1 cellular context compared by ENCODE assay signal in genomic region chr5:59133801-59134261, GRCh38.
TF ChIP-seq lines count a peak whose summit lies in the region.

No MANE protein-coding gene starts in this region.

TF ChIP-seq in IMR-90, 13 proteins besides CTCF, POLR2A, EP300 and RAD21 (continued from another document):
- TF ChIP-seq FOS (IDR thresholded peaks at IDR 0.05; ENCODE audit: low read depth, low read length), result peak; percentile 69; the same call in 1 of the 2 replicates
- TF ChIP-seq CHD1 (IDR thresholded peaks at IDR 0.05; ENCODE audit: low read depth, low read length), result no peak
- peak; percentile 40 for TF ChIP-seq CEBPB (IDR thresholded peaks at IDR 0.05; ENCODE audit: low read depth, low read length)
- TF ChIP-seq NFE2L2 (IDR thresholded peaks at IDR 0.05; ENCODE audit: low read depth, low read length), result no peak
- TF ChIP-seq RCOR1 (IDR thresholded peaks at IDR 0.05; ENCODE audit: insufficient replicate concordance, low read length), result no peak
- peak; percentile 77; the same call in 1 of the 2 replicates for TF ChIP-seq MAZ (IDR thresholded peaks at IDR 0.05; ENCODE audit: borderline replicate concordance, low read depth, low read length)
- no peak for TF ChIP-seq MAFK (IDR thresholded peaks at IDR 0.05; ENCODE audit: low read depth, low read length)
- TF ChIP-seq, protein P1, sequence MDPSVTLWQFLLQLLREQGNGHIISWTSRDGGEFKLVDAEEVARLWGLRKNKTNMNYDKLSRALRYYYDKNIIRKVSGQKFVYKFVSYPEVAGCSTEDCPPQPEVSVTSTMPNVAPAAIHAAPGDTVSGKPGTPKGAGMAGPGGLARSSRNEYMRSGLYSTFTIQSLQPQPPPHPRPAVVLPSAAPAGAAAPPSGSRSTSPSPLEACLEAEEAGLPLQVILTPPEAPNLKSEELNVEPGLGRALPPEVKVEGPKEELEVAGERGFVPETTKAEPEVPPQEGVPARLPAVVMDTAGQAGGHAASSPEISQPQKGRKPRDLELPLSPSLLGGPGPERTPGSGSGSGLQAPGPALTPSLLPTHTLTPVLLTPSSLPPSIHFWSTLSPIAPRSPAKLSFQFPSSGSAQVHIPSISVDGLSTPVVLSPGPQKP (IDR thresholded peaks at IDR 0.05; ENCODE audit: borderline replicate concordance, low read depth, low read length), result no peak
- no peak for TF ChIP-seq SMC3 (IDR thresholded peaks at IDR 0.05; ENCODE audit: low read depth, low read length)
- TF ChIP-seq BHLHE40 (IDR thresholded peaks at IDR 0.05; ENCODE audit: low read depth, low read length), result no peak
- TF ChIP-seq RFX5 (IDR thresholded peaks at IDR 0.05; ENCODE audit: low read depth, low read length), result no peak
- no peak for TF ChIP-seq MXI1 (IDR thresholded peaks at IDR 0.05; ENCODE audit: borderline replicate concordance, low read depth, low read length)
TF ChIP-seq in IMR-90: peak in this region for 3.
